Comparison of ENCODE assay signal across 23 cellular contexts in the genomic region with DNA sequence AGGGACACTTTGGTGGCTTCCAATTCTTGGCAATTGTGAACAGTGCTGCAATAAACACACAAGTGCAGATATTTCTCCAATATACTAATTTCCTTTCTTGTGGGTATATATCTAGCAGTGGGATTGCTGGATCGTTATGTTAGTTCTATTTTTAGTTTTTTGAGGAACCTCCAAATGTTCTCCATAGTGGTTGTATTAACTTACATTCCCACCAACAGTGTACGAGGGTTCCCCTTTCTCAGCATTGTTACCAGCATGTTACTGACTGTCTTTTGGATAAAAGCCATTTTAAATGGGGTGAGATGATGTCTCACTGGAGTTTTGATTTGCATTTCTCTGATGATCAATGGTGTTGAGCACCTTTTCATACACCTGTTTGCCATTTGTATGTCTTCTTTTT.
"Had no signal": no experiment of that assay in that cellular context is flagged by ENCODE, and none has a peak within 500 bp of the region (broad histone marks: within the 10 kb centered on the region; RNA-seq: fewer than 3 reads in every experiment).

No MANE protein-coding gene starts in this region.

- H3K4me1 ChIP-seq: colonic mucosa, stomach had no signal

- H3K36me3 ChIP-seq: colonic mucosa, right atrium auricular region, stomach, thoracic aorta had no signal

- H3K27me3 ChIP-seq: colonic mucosa, heart right ventricle, right atrium auricular region, stomach had no signal

- H3K27ac ChIP-seq: colonic mucosa, stomach, thoracic aorta had no signal

- H3K4me3 ChIP-seq: colonic mucosa, heart right ventricle, mucosa of descending colon, right atrium auricular region, stomach, thoracic aorta had no signal

- H3K9me3 ChIP-seq: colonic mucosa, mucosa of descending colon, right atrium auricular region, stomach, thoracic aorta had no signal

- DNase-seq: colonic mucosa; effector CD4-positive, alpha-beta T cell; endodermal cell; erythroblast; foreskin melanocyte; heart right ventricle; hypothalamus; kidney glomerular epithelial cell; mammary epithelial cell; mucosa of descending colon; naive thymus-derived CD8-positive, alpha-beta T cell; posterior cingulate gyrus; small intestine; stimulated activated CD4-positive, alpha-beta T cell treated with anti-CD3 and anti-CD28 coated beads, Interleukin-12 subunit alpha, Interleukin-12 subunit beta, amount 100 ng/mL, for 4 hours; stimulated activated naive CD4-positive, alpha-beta T cell; stomach; substantia nigra; trophoblast cell had no signal

- ATAC-seq: heart right ventricle; mucosa of descending colon; naive thymus-derived CD8-positive, alpha-beta T cell had no signal

- FAIRE-seq: endothelial cell of umbilical vein, islet of Langerhans, small intestine, urothelium cell line had no signal
